1 cellular context compared by ENCODE assay signal in the genomic region with DNA sequence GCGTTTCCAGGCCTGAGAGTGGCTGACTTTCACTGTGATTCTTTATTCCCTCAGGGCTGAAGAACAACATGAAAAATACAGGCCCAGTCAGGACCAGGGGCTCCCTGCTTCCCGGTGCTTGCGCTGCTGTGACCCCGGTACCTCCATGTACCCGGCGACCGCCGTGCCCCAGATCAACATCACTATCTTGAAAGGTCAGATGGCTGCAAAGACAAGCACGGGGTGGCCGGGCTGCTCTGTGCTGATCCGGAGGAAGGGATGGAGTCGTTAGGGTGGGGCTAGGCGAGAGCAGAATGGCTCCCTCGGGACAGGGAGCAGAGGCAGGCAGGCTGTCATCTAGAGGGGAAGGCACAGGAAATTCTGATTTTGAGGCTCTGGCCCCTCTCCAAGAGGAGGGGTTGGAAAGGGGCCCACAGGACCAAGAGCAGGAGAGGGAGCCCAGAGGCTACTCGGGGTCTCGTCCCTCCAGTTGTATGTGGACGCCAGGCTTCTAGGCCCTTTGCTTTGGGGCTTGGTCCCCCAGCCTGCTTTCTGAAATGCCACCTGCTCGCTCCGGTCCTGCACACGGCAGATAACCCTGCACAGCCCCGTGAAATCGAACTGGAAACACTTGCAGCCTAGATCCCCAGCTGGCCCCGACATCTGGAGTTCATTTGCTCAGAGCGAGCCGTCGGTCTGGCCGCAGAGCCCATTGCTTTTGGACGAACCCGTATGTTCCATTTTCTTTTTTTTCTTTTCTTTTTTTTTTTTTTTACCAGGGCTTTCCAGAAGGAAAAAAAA.
TF ChIP-seq lines count a peak whose summit lies in the region.

No MANE protein-coding gene starts in this region.

TF ChIP-seq in H1, 55 proteins besides CTCF, POLR2A, EP300 and RAD21:
- TF ChIP-seq TAF1 (IDR thresholded peaks at IDR 0.05; ENCODE audit: low read depth, low read length): no peak
- no peak for TF ChIP-seq CEBPB (IDR thresholded peaks at IDR 0.05; ENCODE audit: low read depth, low read length)
- TF ChIP-seq, protein P1, sequence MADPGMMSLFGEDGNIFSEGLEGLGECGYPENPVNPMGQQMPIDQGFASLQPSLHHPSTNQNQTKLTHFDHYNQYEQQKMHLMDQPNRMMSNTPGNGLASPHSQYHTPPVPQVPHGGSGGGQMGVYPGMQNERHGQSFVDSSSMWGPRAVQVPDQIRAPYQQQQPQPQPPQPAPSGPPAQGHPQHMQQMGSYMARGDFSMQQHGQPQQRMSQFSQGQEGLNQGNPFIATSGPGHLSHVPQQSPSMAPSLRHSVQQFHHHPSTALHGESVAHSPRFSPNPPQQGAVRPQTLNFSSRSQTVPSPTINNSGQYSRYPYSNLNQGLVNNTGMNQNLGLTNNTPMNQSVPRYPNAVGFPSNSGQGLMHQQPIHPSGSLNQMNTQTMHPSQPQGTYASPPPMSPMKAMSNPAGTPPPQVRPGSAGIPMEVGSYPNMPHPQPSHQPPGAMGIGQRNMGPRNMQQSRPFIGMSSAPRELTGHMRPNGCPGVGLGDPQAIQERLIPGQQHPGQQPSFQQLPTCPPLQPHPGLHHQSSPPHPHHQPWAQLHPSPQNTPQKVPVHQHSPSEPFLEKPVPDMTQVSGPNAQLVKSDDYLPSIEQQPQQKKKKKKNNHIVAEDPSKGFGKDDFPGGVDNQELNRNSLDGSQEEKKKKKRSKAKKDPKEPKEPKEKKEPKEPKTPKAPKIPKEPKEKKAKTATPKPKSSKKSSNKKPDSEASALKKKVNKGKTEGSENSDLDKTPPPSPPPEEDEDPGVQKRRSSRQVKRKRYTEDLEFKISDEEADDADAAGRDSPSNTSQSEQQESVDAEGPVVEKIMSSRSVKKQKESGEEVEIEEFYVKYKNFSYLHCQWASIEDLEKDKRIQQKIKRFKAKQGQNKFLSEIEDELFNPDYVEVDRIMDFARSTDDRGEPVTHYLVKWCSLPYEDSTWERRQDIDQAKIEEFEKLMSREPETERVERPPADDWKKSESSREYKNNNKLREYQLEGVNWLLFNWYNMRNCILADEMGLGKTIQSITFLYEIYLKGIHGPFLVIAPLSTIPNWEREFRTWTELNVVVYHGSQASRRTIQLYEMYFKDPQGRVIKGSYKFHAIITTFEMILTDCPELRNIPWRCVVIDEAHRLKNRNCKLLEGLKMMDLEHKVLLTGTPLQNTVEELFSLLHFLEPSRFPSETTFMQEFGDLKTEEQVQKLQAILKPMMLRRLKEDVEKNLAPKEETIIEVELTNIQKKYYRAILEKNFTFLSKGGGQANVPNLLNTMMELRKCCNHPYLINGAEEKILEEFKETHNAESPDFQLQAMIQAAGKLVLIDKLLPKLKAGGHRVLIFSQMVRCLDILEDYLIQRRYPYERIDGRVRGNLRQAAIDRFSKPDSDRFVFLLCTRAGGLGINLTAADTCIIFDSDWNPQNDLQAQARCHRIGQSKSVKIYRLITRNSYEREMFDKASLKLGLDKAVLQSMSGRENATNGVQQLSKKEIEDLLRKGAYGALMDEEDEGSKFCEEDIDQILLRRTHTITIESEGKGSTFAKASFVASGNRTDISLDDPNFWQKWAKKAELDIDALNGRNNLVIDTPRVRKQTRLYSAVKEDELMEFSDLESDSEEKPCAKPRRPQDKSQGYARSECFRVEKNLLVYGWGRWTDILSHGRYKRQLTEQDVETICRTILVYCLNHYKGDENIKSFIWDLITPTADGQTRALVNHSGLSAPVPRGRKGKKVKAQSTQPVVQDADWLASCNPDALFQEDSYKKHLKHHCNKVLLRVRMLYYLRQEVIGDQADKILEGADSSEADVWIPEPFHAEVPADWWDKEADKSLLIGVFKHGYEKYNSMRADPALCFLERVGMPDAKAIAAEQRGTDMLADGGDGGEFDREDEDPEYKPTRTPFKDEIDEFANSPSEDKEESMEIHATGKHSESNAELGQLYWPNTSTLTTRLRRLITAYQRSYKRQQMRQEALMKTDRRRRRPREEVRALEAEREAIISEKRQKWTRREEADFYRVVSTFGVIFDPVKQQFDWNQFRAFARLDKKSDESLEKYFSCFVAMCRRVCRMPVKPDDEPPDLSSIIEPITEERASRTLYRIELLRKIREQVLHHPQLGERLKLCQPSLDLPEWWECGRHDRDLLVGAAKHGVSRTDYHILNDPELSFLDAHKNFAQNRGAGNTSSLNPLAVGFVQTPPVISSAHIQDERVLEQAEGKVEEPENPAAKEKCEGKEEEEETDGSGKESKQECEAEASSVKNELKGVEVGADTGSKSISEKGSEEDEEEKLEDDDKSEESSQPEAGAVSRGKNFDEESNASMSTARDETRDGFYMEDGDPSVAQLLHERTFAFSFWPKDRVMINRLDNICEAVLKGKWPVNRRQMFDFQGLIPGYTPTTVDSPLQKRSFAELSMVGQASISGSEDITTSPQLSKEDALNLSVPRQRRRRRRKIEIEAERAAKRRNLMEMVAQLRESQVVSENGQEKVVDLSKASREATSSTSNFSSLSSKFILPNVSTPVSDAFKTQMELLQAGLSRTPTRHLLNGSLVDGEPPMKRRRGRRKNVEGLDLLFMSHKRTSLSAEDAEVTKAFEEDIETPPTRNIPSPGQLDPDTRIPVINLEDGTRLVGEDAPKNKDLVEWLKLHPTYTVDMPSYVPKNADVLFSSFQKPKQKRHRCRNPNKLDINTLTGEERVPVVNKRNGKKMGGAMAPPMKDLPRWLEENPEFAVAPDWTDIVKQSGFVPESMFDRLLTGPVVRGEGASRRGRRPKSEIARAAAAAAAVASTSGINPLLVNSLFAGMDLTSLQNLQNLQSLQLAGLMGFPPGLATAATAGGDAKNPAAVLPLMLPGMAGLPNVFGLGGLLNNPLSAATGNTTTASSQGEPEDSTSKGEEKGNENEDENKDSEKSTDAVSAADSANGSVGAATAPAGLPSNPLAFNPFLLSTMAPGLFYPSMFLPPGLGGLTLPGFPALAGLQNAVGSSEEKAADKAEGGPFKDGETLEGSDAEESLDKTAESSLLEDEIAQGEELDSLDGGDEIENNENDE (IDR thresholded peaks at IDR 0.05; ENCODE audit: insufficient replicate concordance, low read length): no peak
- TF ChIP-seq TAF7 (optimal IDR thresholded peaks at IDR 0.05; ENCODE audit: borderline replicate concordance, low read depth, low read length): no peak
- TF ChIP-seq CTBP2 (IDR thresholded peaks at IDR 0.05; ENCODE audit: borderline replicate concordance, insufficient read depth, insufficient read length, low read length): no peak
- no peak for TF ChIP-seq KDM4A (IDR thresholded peaks at IDR 0.05; ENCODE audit: low read depth, low read length, severe bottlenecking)
- no peak for TF ChIP-seq TCF12 (IDR thresholded peaks at IDR 0.05; ENCODE audit: low read depth, low read length)
- no peak for TF ChIP-seq JUND (IDR thresholded peaks at IDR 0.05; ENCODE audit: low read length)
- no peak for TF ChIP-seq SUZ12 (IDR thresholded peaks at IDR 0.05; ENCODE audit: low read length)
- TF ChIP-seq BACH1 (IDR thresholded peaks at IDR 0.05; ENCODE audit: low read length): no peak
- TF ChIP-seq, protein P2, sequence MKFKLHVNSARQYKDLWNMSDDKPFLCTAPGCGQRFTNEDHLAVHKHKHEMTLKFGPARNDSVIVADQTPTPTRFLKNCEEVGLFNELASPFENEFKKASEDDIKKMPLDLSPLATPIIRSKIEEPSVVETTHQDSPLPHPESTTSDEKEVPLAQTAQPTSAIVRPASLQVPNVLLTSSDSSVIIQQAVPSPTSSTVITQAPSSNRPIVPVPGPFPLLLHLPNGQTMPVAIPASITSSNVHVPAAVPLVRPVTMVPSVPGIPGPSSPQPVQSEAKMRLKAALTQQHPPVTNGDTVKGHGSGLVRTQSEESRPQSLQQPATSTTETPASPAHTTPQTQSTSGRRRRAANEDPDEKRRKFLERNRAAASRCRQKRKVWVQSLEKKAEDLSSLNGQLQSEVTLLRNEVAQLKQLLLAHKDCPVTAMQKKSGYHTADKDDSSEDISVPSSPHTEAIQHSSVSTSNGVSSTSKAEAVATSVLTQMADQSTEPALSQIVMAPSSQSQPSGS (IDR thresholded peaks at IDR 0.05; ENCODE audit: low read length): no peak
- no peak for TF ChIP-seq KDM1A (IDR thresholded peaks at IDR 0.05; ENCODE audit: borderline replicate concordance, low read length)
- TF ChIP-seq TEAD4 (IDR thresholded peaks at IDR 0.05; ENCODE audit: low read depth, low read length): no peak
- TF ChIP-seq BCL11A (IDR thresholded peaks at IDR 0.05; ENCODE audit: low read depth in 2 of 2, low read length in 2 of 2): no peak
- TF ChIP-seq SP4 (IDR thresholded peaks at IDR 0.05; ENCODE audit: low read length): no peak
TF ChIP-seq in H1: peak in this region for 0.
